8 cellular contexts compared by ENCODE assay signal in genomic region chrX:69093960-69094935, GRCh38.
DNase-seq lines count a peak whose midpoint lies in the region; ATAC-seq and TF ChIP-seq lines count a peak whose summit lies in the region.

No MANE protein-coding gene starts in this region.

- no peaks in the 10 kb centered on the region for H3K4me1 ChIP-seq in smooth muscle cell (ENCODE audit: low read depth)

- no peak overlapping the region for H3K4me3 ChIP-seq in smooth muscle cell

- no peak overlapping the region for H2AFZ ChIP-seq in smooth muscle cell (ENCODE audit: low read depth)

- TF ChIP-seq CTCF in smooth muscle cell (IDR thresholded peaks at IDR 0.05; ENCODE audit: borderline replicate concordance, insufficient read depth, poor library complexity, severe bottlenecking), result peak; percentile 47

- H3K36me3 Mint-ChIP-seq in activated naive CD8-positive, alpha-beta T cell treated with anti-CD3 and anti-CD28 coated beads, Interleukin-2, amount 10 ng/mL, durations not matched to agents 7 days and 5 days, result no peaks in the 10 kb centered on the region

- no peaks in the 10 kb centered on the region for H3K27me3 ChIP-seq in smooth muscle cell (ENCODE audit: low read depth)

- H4K20me1 ChIP-seq in smooth muscle cell (ENCODE audit: low read depth), result no peaks in the 10 kb centered on the region

- no peak overlapping the region for H3K27ac ChIP-seq in smooth muscle cell (ENCODE audit: low read depth)

- intact Hi-C loops in left ventricle myocardium superior (cut with micrococcal nuclease), result no loop called here

- no peak overlapping the region for H3K4me2 ChIP-seq in smooth muscle cell

- no peaks in the 10 kb centered on the region for H3K27me3 Mint-ChIP-seq in activated naive CD8-positive, alpha-beta T cell treated with anti-CD3 and anti-CD28 coated beads, Interleukin-2, amount 10 ng/mL, durations not matched to agents 7 days and 5 days

- no peak overlapping the region for H3K9ac ChIP-seq in smooth muscle cell (ENCODE audit: low read depth)

- no peaks in the 10 kb centered on the region for H3F3A ChIP-seq in smooth muscle cell (ENCODE audit: low read depth)

- H3K27ac Mint-ChIP-seq in activated naive CD8-positive, alpha-beta T cell treated with anti-CD3 and anti-CD28 coated beads, Interleukin-2, amount 10 ng/mL, durations not matched to agents 7 days and 5 days, result no peak overlapping the region

- no peaks in the 10 kb centered on the region for H3K9me3 Mint-ChIP-seq in activated naive CD8-positive, alpha-beta T cell treated with anti-CD3 and anti-CD28 coated beads, Interleukin-2, amount 10 ng/mL, durations not matched to agents 7 days and 5 days

- H3K9me3 ChIP-seq in smooth muscle cell (replicated peaks; ENCODE audit: low read depth), result no peaks in the 10 kb centered on the region

- POLR2A ChIA-PET in activated naive CD8-positive, alpha-beta T cell treated with anti-CD3 and anti-CD28 coated beads, Interleukin-2, amount 10 ng/mL, durations not matched to agents 7 days and 5 days (lab: Charles Lee), result no interaction called here

- WGBS in smooth muscle cell (ENCODE audit: low lambda C conversion rate), result 68% methylated on average over 19 of the region's 19 CpGs

- H3K36me3 ChIP-seq in smooth muscle cell (ENCODE audit: low read depth), result no peaks in the 10 kb centered on the region

- ATAC-seq in HG02642 (IDR thresholded peaks at IDR 0.05; ENCODE audit: poor library complexity, unreplicated experiment) (peak; percentile 53), left ventricle myocardium superior (peak; percentile 61), GM18511 (IDR thresholded peaks at IDR 0.05; ENCODE audit: unreplicated experiment) (no peak)
- ATAC-seq in activated naive CD8-positive, alpha-beta T cell treated with anti-CD3 and anti-CD28 coated beads, Interleukin-2, amount 10 ng/mL, durations not matched to agents 7 days and 5 days (ENCODE audit: low read depth), result peak; percentile 42

- H3K79me2 ChIP-seq in smooth muscle cell (ENCODE audit: low read depth), result no peaks in the 10 kb centered on the region

- peak; percentile 7 to 64 for DNase-seq in NCI-H526 (lab: John Stamatoyannopoulos, UW)
- no peak for DNase-seq in NCI-H526 treated with DMSO at 0.1 percent for 48 hours (lab: John Stamatoyannopoulos, UW)
- peak; percentile 62 for DNase-seq in NCI-H748 (lab: John Stamatoyannopoulos, UW; ENCODE audit: unreplicated experiment)
- DNase-seq in activated naive CD8-positive, alpha-beta T cell treated with anti-CD3 and anti-CD28 coated beads, Interleukin-2, amount 10 ng/mL, durations not matched to agents 7 days and 5 days, result peak; percentile 25
- no peak for DNase-seq in left ventricle myocardium superior
- DNase-seq in smooth muscle cell (lab: John Stamatoyannopoulos, UW; ENCODE audit: unreplicated experiment), result no peak

- no peaks in the 10 kb centered on the region for H3K4me1 Mint-ChIP-seq in activated naive CD8-positive, alpha-beta T cell treated with anti-CD3 and anti-CD28 coated beads, Interleukin-2, amount 10 ng/mL, durations not matched to agents 7 days and 5 days

- no peak overlapping the region for H3K4me3 Mint-ChIP-seq in activated naive CD8-positive, alpha-beta T cell treated with anti-CD3 and anti-CD28 coated beads, Interleukin-2, amount 10 ng/mL, durations not matched to agents 7 days and 5 days

Comparison
In these comparisons a context has a peak if more than half of its experiments do, and no peak if none do; other contexts are left out.
1. DNase-seq: peak in NCI-H526 (2 of 2), NCI-H748 (single experiment) and activated naive CD8-positive, alpha-beta T cell treated with anti-CD3 and anti-CD28 coated beads, Interleukin-2, amount 10 ng/mL, durations not matched to agents 7 days and 5 days (single experiment); none in NCI-H526 treated with DMSO at 0.1 percent for 48 hours (single experiment), left ventricle myocardium superior (single experiment) and smooth muscle cell (single experiment).